Comparison of ENCODE assay signal across 22 cellular contexts in genomic region chr16:88508868-88509748, GRCh38. TPM values are rescaled to one million over a fixed set of nuclear protein-coding genes. Genes with fewer than 3 reads are reported as not detected.
A peak's percentile ranks its signal among the peaks of the same experiment; 100 is the strongest.
DNase-seq lines count a peak whose midpoint lies in the region; ATAC-seq and TF ChIP-seq lines count a peak whose summit lies in the region.
"Had no signal": no experiment of that assay in that cellular context is flagged by ENCODE, and none has a peak within 500 bp of the region (broad histone marks: within the 10 kb centered on the region; RNA-seq: fewer than 3 reads in every experiment).

No MANE protein-coding gene starts in this region.

- H3K4me1 ChIP-seq in right cardiac atrium (ENCODE audit: control insufficient read depth, insufficient read depth, low read length) = no peaks in the 10 kb centered on the region
- H3K4me1 ChIP-seq in body of pancreas = peaks cover 78% of the 10 kb centered on the region
- H3K4me1 ChIP-seq in liver (ENCODE audit: control insufficient read depth in 4 of 4, insufficient read depth in 4 of 4, low read length in 3 of 4) = peaks cover 5 to 15% (median 13%) of the 10 kb centered on the region in 4 donors
- H3K4me1 ChIP-seq: heart right ventricle, SJSA1 had no signal

- no peak overlapping the region for H3K27ac ChIP-seq in right cardiac atrium (ENCODE audit: low read length)
- peak overlapping the region; percentile 86 to 92 (median 90) for H3K27ac ChIP-seq in body of pancreas
- H3K27ac ChIP-seq in liver (ENCODE audit: low read depth in 1 of 2, low read length in 2 of 2) = no peak overlapping the region
- H3K27ac ChIP-seq: cardiac muscle cell, heart right ventricle, SJSA1 had no signal

- H3K4me3 ChIP-seq in right cardiac atrium (ENCODE audit: low read length) = no peak overlapping the region
- no peak overlapping the region for H3K4me3 ChIP-seq in body of pancreas
- no peak overlapping the region for H3K4me3 ChIP-seq in liver (ENCODE audit: low read depth in 1 of 3, low read length in 3 of 3)
- H3K4me3 ChIP-seq: cardiac muscle cell, GM23338, heart right ventricle, MG63, SJSA1 had no signal

- TF ChIP-seq CTCF in body of pancreas (IDR thresholded peaks at IDR 0.05) = no peak
- TF ChIP-seq CTCF in liver (IDR thresholded peaks at IDR 0.05; ENCODE audit: low read depth, low read length, missing input control) = no peak
- no peak for TF ChIP-seq CTCF in type B pancreatic cell (conservative IDR thresholded peaks at IDR 0.05)

- ATAC-seq in right cardiac atrium (peak; percentile 13 to 30), body of pancreas (peak; percentile 78)
- ATAC-seq: GM23338, heart right ventricle had no signal

- WGBS in right cardiac atrium = 81% methylated on average over 41 of the region's 41 CpGs
- WGBS in body of pancreas, 2 donors = 29% methylated on average over 30 to 38 of the region's 41 CpGs
- 81% methylated on average over 41 of the region's 41 CpGs for WGBS in liver

- intact Hi-C loops in right cardiac atrium (cut with DNase I) = no loop called here
- intact Hi-C loops in cardiac septum (cut with DNase I) = no loop called here
- intact Hi-C loops in body of pancreas (cut with DNase I) = no loop called here

- H3K9me3 ChIP-seq in right cardiac atrium (ENCODE audit: control insufficient read depth, low read length) (no peaks in the 10 kb centered on the region), body of pancreas (no peaks in the 10 kb centered on the region), liver (ENCODE audit: control insufficient read depth in 4 of 4, low read length in 3 of 4) (no peaks in the 10 kb centered on the region)
- H3K9me3 ChIP-seq: heart right ventricle, MG63, SJSA1 had no signal

- peak overlapping the region; percentile 45 for H3K4me3 Mint-ChIP-seq in type B pancreatic cell
- no peak overlapping the region for H3K4me3 Mint-ChIP-seq in activated naive CD8-positive, alpha-beta T cell treated with anti-CD3 and anti-CD28 coated beads for 36 hours
- H3K4me3 Mint-ChIP-seq: CD4-positive, CD25-positive, alpha-beta regulatory T cell; GM23338; memory B cell; nephron had no signal

- H3K9me3 Mint-ChIP-seq in type B pancreatic cell = no peaks in the 10 kb centered on the region
- no peaks in the 10 kb centered on the region for H3K9me3 Mint-ChIP-seq in activated naive CD8-positive, alpha-beta T cell treated with anti-CD3 and anti-CD28 coated beads for 36 hours
- H3K9me3 Mint-ChIP-seq: CD4-positive, CD25-positive, alpha-beta regulatory T cell; GM23338; memory B cell; nephron had no signal

- peak; percentile 41 to 73 (median 56) for TF ChIP-seq POLR2A in body of pancreas (IDR thresholded peaks at IDR 0.05)

- H3K27me3 ChIP-seq in right cardiac atrium (ENCODE audit: control insufficient read depth, insufficient read depth) (no peaks in the 10 kb centered on the region), body of pancreas (no peaks in the 10 kb centered on the region), liver (ENCODE audit: control insufficient read depth in 4 of 4, insufficient read depth in 4 of 4, low read length in 3 of 4) (no peaks in the 10 kb centered on the region)
- H3K27me3 ChIP-seq: cardiac muscle cell, heart right ventricle, MG63, SJSA1 had no signal

- no peaks in the 10 kb centered on the region for H3K27me3 Mint-ChIP-seq in type B pancreatic cell
- H3K27me3 Mint-ChIP-seq in activated naive CD8-positive, alpha-beta T cell treated with anti-CD3 and anti-CD28 coated beads for 36 hours = no peaks in the 10 kb centered on the region
- H3K27me3 Mint-ChIP-seq: CD4-positive, CD25-positive, alpha-beta regulatory T cell; memory B cell had no signal

- DNase-seq in right cardiac atrium = peak in 1 of 3 donors; percentile 62
- no peak for DNase-seq in cardiac septum (ENCODE audit: low spot score)
- peak; percentile 85 to 94 (median 92) for DNase-seq in body of pancreas
- no peak for DNase-seq in type B pancreatic cell (ENCODE audit: extremely low spot score, unreplicated experiment)
- no peak for DNase-seq in pons (ENCODE audit: low spot score)
- DNase-seq in activated naive CD8-positive, alpha-beta T cell treated with anti-CD3 and anti-CD28 coated beads for 36 hours = no peak
- no peak for DNase-seq in NCI-H510A treated with DMSO at 0.1 percent for 48 hours (lab: John Stamatoyannopoulos, UW)
- DNase-seq: activated CD4-positive, CD25-positive, alpha-beta regulatory T cell treated with anti-CD3 and anti-CD28 coated beads, Interleukin-2, amount 50 U/mL, for 72 hours; CD4-positive, CD25-positive, alpha-beta regulatory T cell; DMS79 treated with DMSO at 0.1 percent for 48 hours; effector CD4-positive, alpha-beta T cell; heart right ventricle; MG63; NCI-H1694 treated with DMSO at 0.1 percent for 48 hours; NCI-H510A; T-helper 2 cell had no signal

- peak overlapping the region; percentile 80 for H3K27ac Mint-ChIP-seq in type B pancreatic cell
- no peak overlapping the region for H3K27ac Mint-ChIP-seq in activated naive CD8-positive, alpha-beta T cell treated with anti-CD3 and anti-CD28 coated beads for 36 hours
- H3K27ac Mint-ChIP-seq: CD4-positive, CD25-positive, alpha-beta regulatory T cell; memory B cell had no signal

- TF ChIP-seq RAD21 in liver (IDR thresholded peaks at IDR 0.05) = no peak

- no peak overlapping the region for H3K9ac ChIP-seq in liver (ENCODE audit: low read depth in 1 of 2, low read length in 2 of 2)

- H3K4me1 Mint-ChIP-seq in type B pancreatic cell (ENCODE audit: unreplicated experiment) = peaks cover 11% of the 10 kb centered on the region
- H3K4me1 Mint-ChIP-seq in activated naive CD8-positive, alpha-beta T cell treated with anti-CD3 and anti-CD28 coated beads for 36 hours = no peaks in the 10 kb centered on the region
- H3K4me1 Mint-ChIP-seq: nephron had no signal

- H3K36me3 ChIP-seq in body of pancreas (replicated peaks in 1 of 2; ENCODE audit: insufficient read depth in 1 of 2, low read depth in 2 of 2) = no peaks in the 10 kb centered on the region
- peaks cover 0 to 6% (median under 1%) of the 10 kb centered on the region in 4 donors for H3K36me3 ChIP-seq in liver (ENCODE audit: control insufficient read depth in 4 of 4, insufficient read depth in 3 of 4, low read depth in 1 of 4, low read length in 3 of 4)
- H3K36me3 ChIP-seq: cardiac muscle cell, heart right ventricle, MG63, SJSA1 had no signal

- no peaks in the 10 kb centered on the region for H3K36me3 Mint-ChIP-seq in type B pancreatic cell
- H3K36me3 Mint-ChIP-seq in activated naive CD8-positive, alpha-beta T cell treated with anti-CD3 and anti-CD28 coated beads for 36 hours = no peaks in the 10 kb centered on the region
- H3K36me3 Mint-ChIP-seq: CD4-positive, CD25-positive, alpha-beta regulatory T cell; memory B cell had no signal

TF ChIP-seq in liver, 16 proteins besides CTCF, POLR2A, EP300 and RAD21:
- no peak for TF ChIP-seq EGR1 (IDR thresholded peaks at IDR 0.05; ENCODE audit: low read depth in 2 of 2)
- peak; percentile 19 for TF ChIP-seq NR2F2 (IDR thresholded peaks at IDR 0.05)
- TF ChIP-seq RXRA (IDR thresholded peaks at IDR 0.05) = peak; percentile 56 to 64
- TF ChIP-seq ATF3 (IDR thresholded peaks at IDR 0.05) = no peak
- no peak for TF ChIP-seq ZBTB33 (IDR thresholded peaks at IDR 0.05)
- no peak for TF ChIP-seq FOXA1 (IDR thresholded peaks at IDR 0.05)
- TF ChIP-seq JUND (IDR thresholded peaks at IDR 0.05) = no peak

RNA-seq across cellular contexts. Expression of gene ZFPM1, which starts 56.0 kb away (rescaled TPM):
- total RNA-seq in right cardiac atrium (10 to 100 TPM in 1 of 4 donors, 1 to 10 TPM in 3; 8.1 to 11.4 (median 8.7) TPM), cardiac septum (9.6 TPM), body of pancreas (10 to 100 TPM; 10.9 to 11.4 TPM), liver (10 to 100 TPM in 1 of 2 donors, 1 to 10 TPM in 1; 5.9 to 12.8 TPM), type B pancreatic cell (ENCODE audit: low replicate concordance) (24.0 and 26.7 TPM in 2 replicates)
- polyA plus RNA-seq in right cardiac atrium (7.7 TPM), liver (1 to 10 TPM in 1 of 2 donors, under 1 TPM in 1; 0.19 to 4.6 TPM)
- 1 to 10 TPM; 6.7 to 6.9 TPM for total RNA-seq in activated naive CD8-positive, alpha-beta T cell treated with anti-CD3 and anti-CD28 coated beads for 36 hours

Comparison
In these comparisons a context has a peak if more than half of its experiments do, and no peak if none do; other contexts are left out.
1. DNase-seq: peak in body of pancreas (4 of 4); none in cardiac septum (single experiment), type B pancreatic cell (single experiment), pons (single experiment), activated naive CD8-positive, alpha-beta T cell treated with anti-CD3 and anti-CD28 coated beads for 36 hours (single experiment) and NCI-H510A treated with DMSO at 0.1 percent for 48 hours (single experiment).
2. H3K27ac ChIP-seq: peak in body of pancreas (4 of 4); none in right cardiac atrium (single experiment) and liver (0 of 2).